Comparison of ENCODE assay signal across 20 cellular contexts in genomic region chr1:71787699-71788098, GRCh38.
"Had no signal": no experiment of that assay in that cellular context is flagged by ENCODE, and none has a peak within 500 bp of the region (broad histone marks: within the 10 kb centered on the region; RNA-seq: fewer than 3 reads in every experiment).

No MANE protein-coding gene starts in this region.

- H3K27ac Mint-ChIP-seq: naive thymus-derived CD4-positive, alpha-beta T cell; nephron progenitor cell; stimulated activated effector memory CD8-positive, alpha-beta T cell treated with anti-CD3 and anti-CD28 coated beads, Interleukin-12 subunit alpha, Interleukin-12 subunit beta, amount 100 ng/mL, for 72 hours; stimulated activated naive CD8-positive, alpha-beta T cell treated with anti-CD3 and anti-CD28 coated beads, Interleukin-15, Interleukin-2, amounts not matched to agents 100 ng/mL and 50 ng/mL, for 24 hours had no signal

- ATAC-seq: gastrocnemius medialis; heart right ventricle; left lobe of liver; naive thymus-derived CD4-positive, alpha-beta T cell; psoas muscle; right lobe of liver; stimulated activated effector memory CD8-positive, alpha-beta T cell treated with anti-CD3 and anti-CD28 coated beads, Interleukin-12 subunit alpha, Interleukin-12 subunit beta, amount 100 ng/mL, for 72 hours had no signal

- H3K9me3 Mint-ChIP-seq: nephron progenitor cell; stimulated activated naive CD8-positive, alpha-beta T cell treated with anti-CD3 and anti-CD28 coated beads, Interleukin-15, Interleukin-2, amounts not matched to agents 100 ng/mL and 50 ng/mL, for 24 hours had no signal

- DNase-seq: dorsolateral prefrontal cortex; effector CD8-positive, alpha-beta T cell; gastrocnemius medialis; heart right ventricle; hypothalamus; islet precursor cell; mammary epithelial cell; naive thymus-derived CD4-positive, alpha-beta T cell; nephron progenitor cell; psoas muscle; retina; right lobe of liver; stimulated activated CD4-positive, alpha-beta T cell treated with anti-CD3 and anti-CD28 coated beads, Interleukin-4, amount 100 ng/mL, for 1 hour; stimulated activated CD8-positive, alpha-beta memory T cell treated with anti-CD3 and anti-CD28 coated beads, Interleukin-4, amount 100 ng/mL, for 48 hours; tibial artery; upper lobe of left lung; uterus had no signal

- H3K4me1 Mint-ChIP-seq: naive thymus-derived CD4-positive, alpha-beta T cell; nephron progenitor cell; stimulated activated effector memory CD8-positive, alpha-beta T cell treated with anti-CD3 and anti-CD28 coated beads, Interleukin-12 subunit alpha, Interleukin-12 subunit beta, amount 100 ng/mL, for 72 hours had no signal

- H3K27me3 Mint-ChIP-seq: naive thymus-derived CD4-positive, alpha-beta T cell; stimulated activated naive CD8-positive, alpha-beta T cell treated with anti-CD3 and anti-CD28 coated beads, Interleukin-15, Interleukin-2, amounts not matched to agents 100 ng/mL and 50 ng/mL, for 24 hours had no signal

- H3K36me3 Mint-ChIP-seq: naive thymus-derived CD4-positive, alpha-beta T cell; stimulated activated effector memory CD8-positive, alpha-beta T cell treated with anti-CD3 and anti-CD28 coated beads, Interleukin-12 subunit alpha, Interleukin-12 subunit beta, amount 100 ng/mL, for 72 hours had no signal

- H3K4me3 Mint-ChIP-seq: naive thymus-derived CD4-positive, alpha-beta T cell; nephron progenitor cell; stimulated activated effector memory CD8-positive, alpha-beta T cell treated with anti-CD3 and anti-CD28 coated beads, Interleukin-12 subunit alpha, Interleukin-12 subunit beta, amount 100 ng/mL, for 72 hours; stimulated activated naive CD8-positive, alpha-beta T cell treated with anti-CD3 and anti-CD28 coated beads, Interleukin-15, Interleukin-2, amounts not matched to agents 100 ng/mL and 50 ng/mL, for 24 hours had no signal
